In genomic region chr3:194983620-194984019, GRCh38 we compare ENCODE assay signal across 24 cellular contexts.
"Had no signal": no experiment of that assay in that cellular context is flagged by ENCODE, and none has a peak within 500 bp of the region (broad histone marks: within the 10 kb centered on the region; RNA-seq: fewer than 3 reads in every experiment).

No MANE protein-coding gene starts in this region.

- H3K36me3 ChIP-seq: left lung, lower lobe of right lung, right lobe of liver, stomach, thoracic aorta, tibial artery, upper lobe of right lung, uterus had no signal

- H3K27me3 ChIP-seq: hepatocyte, left lung, right lobe of liver, stomach, tibial artery, upper lobe of right lung, uterus had no signal

- H3K27ac ChIP-seq: hepatocyte, left lung, lower lobe of right lung, parathyroid adenoma, psoas muscle, right lobe of liver, stomach, thoracic aorta, tibial artery, upper lobe of right lung, uterus had no signal

- H3K4me1 Mint-ChIP-seq: neural crest cell had no signal

- H3K9me3 ChIP-seq: lower lobe of right lung, right lobe of liver, thoracic aorta, tibial artery, upper lobe of right lung, uterus had no signal

- H3K4me3 Mint-ChIP-seq: naive thymus-derived CD8-positive, alpha-beta T cell; neural crest cell; stimulated activated naive B cell treated with anti-CD40 and anti-IgM and Interleukin-4, amounts not matched to agents 10 μg/mL and 1 μg/mL and 100 μg/mL, for 72 hours had no signal

- DNase-seq: islet precursor cell; left lung; lower lobe of right lung; mammary epithelial cell; mesenchymal stem cell; naive thymus-derived CD8-positive, alpha-beta T cell; nucleus accumbens; psoas muscle; right lobe of liver; stimulated activated CD4-positive, alpha-beta T cell treated with anti-CD3 and anti-CD28 coated beads, Interleukin-1b, Interleukin-23, amount 100 ng/mL, for 48 hours; stimulated activated CD4-positive, alpha-beta T cell treated with anti-CD3 and anti-CD28 coated beads, Interleukin-2, amount 100 ng/mL, for 48 hours; stimulated activated CD4-positive, alpha-beta T cell treated with anti-CD3 and anti-CD28 coated beads, Interleukin-4, amount 100 ng/mL, for 4 hours; stimulated activated naive B cell treated with anti-CD40 and anti-IgM and Interleukin-4, amounts not matched to agents 10 μg/mL and 1 μg/mL and 100 μg/mL, for 72 hours; stimulated activated naive CD8-positive, alpha-beta T cell treated with anti-CD3 and anti-CD28 coated beads, Interleukin-15, Interleukin-2, amounts not matched to agents 100 U/mL and 50 U/mL, for 24 hours; stomach; tibial artery; trophoblast cell; upper lobe of right lung; uterus had no signal

- H3K4me3 ChIP-seq: hepatocyte, left lung, lower lobe of right lung, psoas muscle, right lobe of liver, smooth muscle cell, stomach, thoracic aorta, tibial artery, upper lobe of right lung, uterus had no signal

- H3K27ac Mint-ChIP-seq: naive thymus-derived CD8-positive, alpha-beta T cell; stimulated activated naive B cell treated with anti-CD40 and anti-IgM and Interleukin-4, amounts not matched to agents 10 μg/mL and 1 μg/mL and 100 μg/mL, for 72 hours had no signal

- ATAC-seq: left lung; lower lobe of right lung; naive thymus-derived CD8-positive, alpha-beta T cell; psoas muscle; right lobe of liver; stimulated activated naive B cell treated with anti-CD40 and anti-IgM and Interleukin-4, amounts not matched to agents 10 μg/mL and 1 μg/mL and 100 μg/mL, for 72 hours; stimulated activated naive CD8-positive, alpha-beta T cell treated with anti-CD3 and anti-CD28 coated beads, Interleukin-15, Interleukin-2, amounts not matched to agents 100 U/mL and 50 U/mL, for 24 hours; upper lobe of right lung had no signal

- H3K4me1 ChIP-seq: lower lobe of right lung, uterus had no signal
